In genomic region chr4:82043809-82044137, GRCh38 we compare ENCODE assay signal across 10 cellular contexts.
DNase-seq lines count a peak whose midpoint lies in the region; ATAC-seq, FAIRE-seq and TF ChIP-seq lines count a peak whose summit lies in the region.
"Had no signal": no experiment of that assay in that cellular context is flagged by ENCODE, and none has a peak within 500 bp of the region (broad histone marks: within the 10 kb centered on the region; RNA-seq: fewer than 3 reads in every experiment).

No MANE protein-coding gene starts in this region.

- no peaks in the 10 kb centered on the region for H4K20me1 ChIP-seq in keratinocyte (ENCODE audit: control insufficient read depth, extremely low read depth, insufficient read depth, low read length)

- H3K36me3 ChIP-seq in H7 (replicated peaks; ENCODE audit: control insufficient read depth, insufficient read depth, low read length) (no peaks in the 10 kb centered on the region), keratinocyte (ENCODE audit: control insufficient read depth in 2 of 2, extremely low read depth in 1 of 2, insufficient read depth in 2 of 2, low read length in 2 of 2) (no peaks in the 10 kb centered on the region), skeletal muscle satellite cell (ENCODE audit: insufficient read depth, low read length) (no peaks in the 10 kb centered on the region)
- H3K36me3 ChIP-seq: SJCRH30 had no signal

- H3K4me2 ChIP-seq in keratinocyte (ENCODE audit: control insufficient read depth, extremely low read depth, insufficient read depth, low read depth, low read length) (peak overlapping the region; percentile 20), skeletal muscle satellite cell (ENCODE audit: low read length) (peak overlapping the region; percentile 77)

- H3K4me1 ChIP-seq in keratinocyte (ENCODE audit: control insufficient read depth, extremely low read depth, insufficient read depth, low read length) (peaks cover 3% of the 10 kb centered on the region), skeletal muscle satellite cell (ENCODE audit: control insufficient read depth, insufficient read depth, low read length) (no peaks in the 10 kb centered on the region)
- H3K4me1 ChIP-seq: SJCRH30 had no signal

- dilution Hi-C loops in keratinocyte (cut with MboI; ENCODE audit: extremely low pct_ligation_motif_present, low sequenced_read_pairs): no loop called here

- DNase-seq in H7 (no peak), keratinocyte (ENCODE audit: low read depth, low spot score) (no peak), DMS53 treated with DMSO at 0.1 percent for 48 hours (lab: John Stamatoyannopoulos, UW; ENCODE audit: unreplicated experiment) (no peak), GM13976 (ENCODE audit: low spot score) (no peak)
- DNase-seq in activated naive CD8-positive, alpha-beta T cell treated with anti-CD3 and anti-CD28 coated beads for 36 hours: no peak

- H3K4me1 Mint-ChIP-seq in activated naive CD8-positive, alpha-beta T cell treated with anti-CD3 and anti-CD28 coated beads for 36 hours: peaks cover 16% of the 10 kb centered on the region

- H3K9ac ChIP-seq in keratinocyte (ENCODE audit: control insufficient read depth, extremely low read depth, insufficient read depth, low read length) (no peak overlapping the region), skeletal muscle satellite cell (ENCODE audit: low read depth, low read length) (no peak overlapping the region)

- H3K9me3 ChIP-seq in keratinocyte (ENCODE audit: control insufficient read depth, low read depth, low read length) (no peaks in the 10 kb centered on the region), skeletal muscle satellite cell (replicated peaks; ENCODE audit: low read length) (no peaks in the 10 kb centered on the region)
- H3K9me3 ChIP-seq: SJCRH30 had no signal

- no peak for FAIRE-seq in keratinocyte (lab: Jason Lieb, UNC)
- FAIRE-seq: GM19239 had no signal

- H3K4me3 ChIP-seq in H7 (ENCODE audit: insufficient read depth, low read depth, low read length): peak overlapping the region; percentile 72
- H3K4me3 ChIP-seq in keratinocyte (ENCODE audit: control insufficient read depth in 2 of 3, extremely low read depth in 1 of 3, insufficient read depth in 2 of 3, low read depth in 1 of 3, low read length in 3 of 3): no peak overlapping the region
- peak overlapping the region; percentile 61 for H3K4me3 ChIP-seq in skeletal muscle satellite cell (ENCODE audit: low read length)

- peaks cover 63% of the 10 kb centered on the region for H3K27me3 Mint-ChIP-seq in activated naive CD8-positive, alpha-beta T cell treated with anti-CD3 and anti-CD28 coated beads for 36 hours

- ATAC-seq in GM19351 (IDR thresholded peaks at IDR 0.05; ENCODE audit: unreplicated experiment) (no peak), HG02840 (IDR thresholded peaks at IDR 0.05; ENCODE audit: low FRiP score, unreplicated experiment) (no peak)

- TF ChIP-seq CTCF in keratinocyte (optimal IDR thresholded peaks at IDR 0.05 in 1 of 3, IDR thresholded peaks at IDR 0.05 in 1 of 3, conservative IDR thresholded peaks at IDR 0.05 in 1 of 3; ENCODE audit: extremely low read depth in 1 of 3, insufficient read depth in 2 of 3, low read length in 3 of 3) (no peak), GM13976 (IDR thresholded peaks at IDR 0.05; ENCODE audit: borderline replicate concordance, control extremely low read depth, extremely low read depth, insufficient read depth, missing control alignments) (no peak)

- H3K27ac ChIP-seq in keratinocyte (ENCODE audit: control insufficient read depth, insufficient read depth, low read length): no peak overlapping the region
- H3K27ac ChIP-seq: SJCRH30 had no signal

- no peaks in the 10 kb centered on the region for H3K9me3 Mint-ChIP-seq in activated naive CD8-positive, alpha-beta T cell treated with anti-CD3 and anti-CD28 coated beads for 36 hours

- peak overlapping the region; percentile 46 for H3K4me3 Mint-ChIP-seq in activated naive CD8-positive, alpha-beta T cell treated with anti-CD3 and anti-CD28 coated beads for 36 hours

- H2AFZ ChIP-seq in keratinocyte (ENCODE audit: control insufficient read depth, low read length): no peak overlapping the region

- no peaks in the 10 kb centered on the region for H3K9me1 ChIP-seq in keratinocyte (ENCODE audit: control insufficient read depth, extremely low read depth, insufficient read depth, low read length)

- in situ Hi-C loops in GM13976 (cut with MboI; ENCODE audit: low sequenced_read_pairs, unreplicated experiment): no loop called here

- H3K27me3 ChIP-seq in H7 (ENCODE audit: control insufficient read depth, insufficient read depth, low read length) (peaks cover 23% of the 10 kb centered on the region), keratinocyte (ENCODE audit: control insufficient read depth, extremely low read depth, insufficient read depth, low read length) (peaks cover 30% of the 10 kb centered on the region), skeletal muscle satellite cell (ENCODE audit: control insufficient read depth, insufficient read depth, low read length) (peaks cover 44% of the 10 kb centered on the region)

- H3K79me2 ChIP-seq in keratinocyte (ENCODE audit: control insufficient read depth, insufficient read depth, low read length): no peaks in the 10 kb centered on the region

- H3K27ac Mint-ChIP-seq in activated naive CD8-positive, alpha-beta T cell treated with anti-CD3 and anti-CD28 coated beads for 36 hours: no peak overlapping the region

- H3K36me3 Mint-ChIP-seq in activated naive CD8-positive, alpha-beta T cell treated with anti-CD3 and anti-CD28 coated beads for 36 hours: no peaks in the 10 kb centered on the region

Comparison
In these comparisons a context has a peak if more than half of its experiments do, and no peak if none do; other contexts are left out.
1. H3K4me3 ChIP-seq: peak in H7 (single experiment) and skeletal muscle satellite cell (single experiment); none in keratinocyte (0 of 3).